ENCODE assay signal across 16 cellular contexts in the genomic region with DNA sequence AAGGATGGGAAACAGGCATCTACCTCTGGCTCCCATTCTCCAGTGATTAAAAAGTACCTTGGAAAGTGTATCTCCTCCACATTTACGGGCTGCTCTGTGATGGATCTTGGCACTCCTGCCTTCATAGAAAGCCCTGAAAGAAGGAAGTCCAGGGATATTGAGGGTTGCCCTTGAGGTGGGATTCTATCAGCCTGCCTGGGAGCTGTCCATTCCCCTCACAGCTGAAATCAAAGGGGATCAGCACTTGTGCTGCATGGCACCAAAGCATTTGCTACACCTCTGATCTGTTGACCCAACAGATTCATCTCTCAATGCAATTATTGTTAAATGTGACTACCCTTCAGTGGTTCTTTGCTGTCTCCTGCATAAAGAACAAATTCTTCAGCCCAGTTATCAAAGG.
A peak's percentile ranks its signal among the peaks of the same experiment; 100 is the strongest.
DNase-seq lines count a peak whose midpoint lies in the region; TF ChIP-seq lines count a peak whose summit lies in the region.
"Had no signal": no experiment of that assay in that cellular context is flagged by ENCODE, and none has a peak within 500 bp of the region (broad histone marks: within the 10 kb centered on the region; RNA-seq: fewer than 3 reads in every experiment).

No MANE protein-coding gene starts in this region.

- TF ChIP-seq CTCF in endodermal cell (conservative IDR thresholded peaks at IDR 0.05), result no peak
- TF ChIP-seq CTCF in nephron progenitor cell (IDR thresholded peaks at IDR 0.05), result no peak

- H3K9me3 ChIP-seq in endodermal cell (ENCODE audit: control insufficient read depth, low read length) (no peaks in the 10 kb centered on the region), Karpas-422 (ENCODE audit: low read length) (no peaks in the 10 kb centered on the region)
- H3K9me3 ChIP-seq: MG63, Peyer's patch had no signal

- H3K4me1 Mint-ChIP-seq in endodermal cell (no peaks in the 10 kb centered on the region), nephron progenitor cell (no peaks in the 10 kb centered on the region)
- no peaks in the 10 kb centered on the region for H3K4me1 Mint-ChIP-seq in activated CD4-positive, alpha-beta memory T cell treated with anti-CD3 and anti-CD28 coated beads for 36 hours (ENCODE audit: low read depth)

- no peaks in the 10 kb centered on the region for H3K79me2 ChIP-seq in Karpas-422 (ENCODE audit: low read length)

- no peaks in the 10 kb centered on the region for H4K20me1 ChIP-seq in Karpas-422 (ENCODE audit: insufficient read depth, low read depth, low read length)

- no peak overlapping the region for H3K9ac ChIP-seq in endodermal cell (ENCODE audit: extremely low read depth, low read length, poor library complexity, severe bottlenecking)
- no peak overlapping the region for H3K9ac ChIP-seq in Karpas-422 (ENCODE audit: low read length)

- H3K4me3 Mint-ChIP-seq in endodermal cell (no peak overlapping the region), nephron progenitor cell (no peak overlapping the region)
- H3K4me3 Mint-ChIP-seq in activated CD4-positive, alpha-beta memory T cell treated with anti-CD3 and anti-CD28 coated beads for 36 hours, result no peak overlapping the region
- H3K4me3 Mint-ChIP-seq: CD4-positive, alpha-beta T cell had no signal

- DNase-seq in ELR (ENCODE audit: low read depth) (peak; percentile 2), endodermal cell (peak; percentile 53), nephron progenitor cell (peak; percentile 23), dermis blood vessel endothelial cell (no peak), H4 (ENCODE audit: low spot score) (no peak), Karpas-422 (no peak)
- no peak for DNase-seq in activated CD4-positive, alpha-beta memory T cell treated with anti-CD3 and anti-CD28 coated beads for 36 hours
- DNase-seq: CD4-positive, alpha-beta T cell; MG63; NCI-H1105 treated with DMSO at 0.1 percent for 48 hours; NCI-H1930; NCI-H2171 treated with DMSO at 0.1 percent for 48 hours; NCI-H774; Peyer's patch; Right ventricle myocardium superior had no signal

- H3K36me3 ChIP-seq in endodermal cell (ENCODE audit: control insufficient read depth, insufficient read depth, low read length) (no peaks in the 10 kb centered on the region), Karpas-422 (ENCODE audit: insufficient read depth, low read length) (no peaks in the 10 kb centered on the region)
- H3K36me3 ChIP-seq: MG63, Peyer's patch had no signal

- peaks cover 3% of the 10 kb centered on the region for H3K9me3 Mint-ChIP-seq in endodermal cell
- peaks cover 4% of the 10 kb centered on the region for H3K9me3 Mint-ChIP-seq in nephron progenitor cell
- H3K9me3 Mint-ChIP-seq in activated CD4-positive, alpha-beta memory T cell treated with anti-CD3 and anti-CD28 coated beads for 36 hours, result no peaks in the 10 kb centered on the region
- H3K9me3 Mint-ChIP-seq: CD4-positive, alpha-beta T cell had no signal

- H3K27me3 Mint-ChIP-seq in endodermal cell (ENCODE audit: insufficient read depth) (peaks cover 3% of the 10 kb centered on the region), nephron progenitor cell (ENCODE audit: low read depth, poor library complexity) (peaks cover 9% of the 10 kb centered on the region)
- peaks cover 5% of the 10 kb centered on the region for H3K27me3 Mint-ChIP-seq in activated CD4-positive, alpha-beta memory T cell treated with anti-CD3 and anti-CD28 coated beads for 36 hours
- H3K27me3 Mint-ChIP-seq: CD4-positive, alpha-beta T cell had no signal

- CTCF ChIA-PET in activated CD4-positive, alpha-beta memory T cell treated with anti-CD3 and anti-CD28 coated beads for 36 hours (lab: Charles Lee), result no interaction called here

- WGBS in endodermal cell (ENCODE audit: insufficient coverage in 1 of 2, insufficient read length in 1 of 2), 2 experiments, result 88% methylated on average over 1 of the region's 1 CpG; no CpG with 5 or more reads in 1 of the 2 experiments

- no peak overlapping the region for H3K4me2 ChIP-seq in Karpas-422 (ENCODE audit: low read depth, low read length, poor library complexity, severe bottlenecking)

- H3K9me2 ChIP-seq in Karpas-422 (replicated peaks; ENCODE audit: insufficient read depth, low read length), result no peaks in the 10 kb centered on the region; the same call in 1 of the 2 replicates

- H3K27ac Mint-ChIP-seq in endodermal cell, result no peak overlapping the region
- H3K27ac Mint-ChIP-seq in nephron progenitor cell, result no peak overlapping the region
- H3K27ac Mint-ChIP-seq in activated CD4-positive, alpha-beta memory T cell treated with anti-CD3 and anti-CD28 coated beads for 36 hours, result no peak overlapping the region
- H3K27ac Mint-ChIP-seq: CD4-positive, alpha-beta T cell had no signal

- H3K27ac ChIP-seq in endodermal cell (ENCODE audit: low read depth, low read length), result no peak overlapping the region
- H3K27ac ChIP-seq in Karpas-422 (ENCODE audit: low read length), result no peak overlapping the region
- H3K27ac ChIP-seq: Peyer's patch had no signal

- H3K4me3 ChIP-seq in endodermal cell (ENCODE audit: low read length) (no peak overlapping the region), Karpas-422 (ENCODE audit: low read length) (no peak overlapping the region)
- H3K4me3 ChIP-seq: MG63, Peyer's patch had no signal

- POLR2A ChIA-PET in activated CD4-positive, alpha-beta memory T cell treated with anti-CD3 and anti-CD28 coated beads for 36 hours (lab: Charles Lee), result no interaction called here

- intact Hi-C loops in activated CD4-positive, alpha-beta memory T cell treated with anti-CD3 and anti-CD28 coated beads for 36 hours (cut with micrococcal nuclease), result no loop called here

- no peaks in the 10 kb centered on the region for H3K36me3 Mint-ChIP-seq in endodermal cell (ENCODE audit: low read depth)
- no peaks in the 10 kb centered on the region for H3K36me3 Mint-ChIP-seq in nephron progenitor cell (ENCODE audit: low read depth)
- no peaks in the 10 kb centered on the region for H3K36me3 Mint-ChIP-seq in activated CD4-positive, alpha-beta memory T cell treated with anti-CD3 and anti-CD28 coated beads for 36 hours

- no peak overlapping the region for H2AFZ ChIP-seq in Karpas-422 (ENCODE audit: low read length)

- H3K4me1 ChIP-seq in endodermal cell (ENCODE audit: control insufficient read depth, insufficient read depth, low read length) (no peaks in the 10 kb centered on the region), Karpas-422 (ENCODE audit: low read length) (no peaks in the 10 kb centered on the region)
- H3K4me1 ChIP-seq: Peyer's patch had no signal

- H3K27me3 ChIP-seq in endodermal cell (ENCODE audit: control insufficient read depth, insufficient read depth, low read length, poor library complexity, severe bottlenecking) (no peaks in the 10 kb centered on the region), Karpas-422 (ENCODE audit: low read length) (no peaks in the 10 kb centered on the region)
- H3K27me3 ChIP-seq: MG63, Peyer's patch had no signal

TF ChIP-seq in PFSK-1, 5 proteins besides CTCF, POLR2A, EP300 and RAD21:
- TF ChIP-seq, protein P1, sequence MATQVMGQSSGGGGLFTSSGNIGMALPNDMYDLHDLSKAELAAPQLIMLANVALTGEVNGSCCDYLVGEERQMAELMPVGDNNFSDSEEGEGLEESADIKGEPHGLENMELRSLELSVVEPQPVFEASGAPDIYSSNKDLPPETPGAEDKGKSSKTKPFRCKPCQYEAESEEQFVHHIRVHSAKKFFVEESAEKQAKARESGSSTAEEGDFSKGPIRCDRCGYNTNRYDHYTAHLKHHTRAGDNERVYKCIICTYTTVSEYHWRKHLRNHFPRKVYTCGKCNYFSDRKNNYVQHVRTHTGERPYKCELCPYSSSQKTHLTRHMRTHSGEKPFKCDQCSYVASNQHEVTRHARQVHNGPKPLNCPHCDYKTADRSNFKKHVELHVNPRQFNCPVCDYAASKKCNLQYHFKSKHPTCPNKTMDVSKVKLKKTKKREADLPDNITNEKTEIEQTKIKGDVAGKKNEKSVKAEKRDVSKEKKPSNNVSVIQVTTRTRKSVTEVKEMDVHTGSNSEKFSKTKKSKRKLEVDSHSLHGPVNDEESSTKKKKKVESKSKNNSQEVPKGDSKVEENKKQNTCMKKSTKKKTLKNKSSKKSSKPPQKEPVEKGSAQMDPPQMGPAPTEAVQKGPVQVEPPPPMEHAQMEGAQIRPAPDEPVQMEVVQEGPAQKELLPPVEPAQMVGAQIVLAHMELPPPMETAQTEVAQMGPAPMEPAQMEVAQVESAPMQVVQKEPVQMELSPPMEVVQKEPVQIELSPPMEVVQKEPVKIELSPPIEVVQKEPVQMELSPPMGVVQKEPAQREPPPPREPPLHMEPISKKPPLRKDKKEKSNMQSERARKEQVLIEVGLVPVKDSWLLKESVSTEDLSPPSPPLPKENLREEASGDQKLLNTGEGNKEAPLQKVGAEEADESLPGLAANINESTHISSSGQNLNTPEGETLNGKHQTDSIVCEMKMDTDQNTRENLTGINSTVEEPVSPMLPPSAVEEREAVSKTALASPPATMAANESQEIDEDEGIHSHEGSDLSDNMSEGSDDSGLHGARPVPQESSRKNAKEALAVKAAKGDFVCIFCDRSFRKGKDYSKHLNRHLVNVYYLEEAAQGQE (IDR thresholded peaks at IDR 0.05; ENCODE audit: insufficient read depth in 1 of 2, low read depth in 2 of 2, low read length in 2 of 2), result peak; percentile 71 to 89
- TF ChIP-seq SIN3A (IDR thresholded peaks at IDR 0.05; ENCODE audit: borderline replicate concordance, insufficient read depth, low read length), result no peak
- no peak for TF ChIP-seq FOXP2 (optimal IDR thresholded peaks at IDR 0.05; ENCODE audit: borderline replicate concordance, extremely low read depth, extremely low read length, insufficient read depth)

Comparison
In these comparisons a context has a peak if more than half of its experiments do, and no peak if none do; other contexts are left out.
1. DNase-seq: peak in ELR (single experiment), endodermal cell (single experiment) and nephron progenitor cell (single experiment); none in dermis blood vessel endothelial cell (single experiment), H4 (single experiment), Karpas-422 (single experiment) and activated CD4-positive, alpha-beta memory T cell treated with anti-CD3 and anti-CD28 coated beads for 36 hours (single experiment).